Comparison of ENCODE assay signal across 11 cellular contexts in the genomic region with DNA sequence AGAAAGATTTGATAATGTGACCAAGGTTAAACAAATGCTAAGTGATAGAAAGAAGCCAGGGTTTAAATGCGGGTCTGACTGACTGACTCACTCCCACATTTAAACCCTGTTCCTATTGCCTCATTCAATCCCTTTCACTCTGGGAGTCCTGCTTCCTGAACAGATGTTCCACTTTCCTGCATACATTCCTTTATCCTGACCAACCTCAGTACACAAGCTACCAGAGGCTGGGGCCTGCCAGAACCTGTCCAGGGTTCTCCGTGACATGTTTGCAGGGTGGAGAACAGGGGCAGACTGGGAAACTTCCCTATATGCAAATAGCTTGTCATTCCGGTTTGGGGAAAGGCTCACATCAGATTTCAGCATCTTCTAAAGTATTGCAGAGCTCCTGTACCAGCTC.
A peak's percentile ranks its signal among the peaks of the same experiment; 100 is the strongest.
DNase-seq lines count a peak whose midpoint lies in the region; ATAC-seq and TF ChIP-seq lines count a peak whose summit lies in the region.
"Had no signal": no experiment of that assay in that cellular context is flagged by ENCODE, and none has a peak within 500 bp of the region (broad histone marks: within the 10 kb centered on the region; RNA-seq: fewer than 3 reads in every experiment).

No MANE protein-coding gene starts in this region.

- intact Hi-C loops in head of caudate nucleus (cut with DNase I), result no loop called here

- DNase-seq in ELR (ENCODE audit: low read depth) (peak; percentile 92), NCI-H2171 treated with DMSO at 0.1 percent for 48 hours (lab: John Stamatoyannopoulos, UW) (peak; percentile 77), choroid plexus epithelial cell (ENCODE audit: low read depth) (peak; percentile 89), non-pigmented ciliary epithelial cell (ENCODE audit: low read depth) (peak; percentile 95), nucleus accumbens (lab: John Stamatoyannopoulos, UW) (no peak), head of caudate nucleus (no peak)
- DNase-seq: amygdala, immature natural killer cell, retina had no signal

- ATAC-seq in HG03460 (IDR thresholded peaks at IDR 0.05; ENCODE audit: unreplicated experiment) (no peak), GM21786 (IDR thresholded peaks at IDR 0.05; ENCODE audit: unreplicated experiment) (no peak)

- TF ChIP-seq CTCF in choroid plexus epithelial cell (conservative IDR thresholded peaks at IDR 0.05; ENCODE audit: low read depth, low read length), result no peak

- H3K4me3 ChIP-seq in choroid plexus epithelial cell (ENCODE audit: low read depth, low read length), result no peak overlapping the region

Comparison
In these comparisons a context has a peak if more than half of its experiments do, and no peak if none do; other contexts are left out.
1. DNase-seq: peak in ELR (single experiment), NCI-H2171 treated with DMSO at 0.1 percent for 48 hours (single experiment), choroid plexus epithelial cell (single experiment) and non-pigmented ciliary epithelial cell (single experiment); none in nucleus accumbens (0 of 56) and head of caudate nucleus (0 of 42).